Comparison of ENCODE assay signal across 7 cellular contexts in the genomic region with DNA sequence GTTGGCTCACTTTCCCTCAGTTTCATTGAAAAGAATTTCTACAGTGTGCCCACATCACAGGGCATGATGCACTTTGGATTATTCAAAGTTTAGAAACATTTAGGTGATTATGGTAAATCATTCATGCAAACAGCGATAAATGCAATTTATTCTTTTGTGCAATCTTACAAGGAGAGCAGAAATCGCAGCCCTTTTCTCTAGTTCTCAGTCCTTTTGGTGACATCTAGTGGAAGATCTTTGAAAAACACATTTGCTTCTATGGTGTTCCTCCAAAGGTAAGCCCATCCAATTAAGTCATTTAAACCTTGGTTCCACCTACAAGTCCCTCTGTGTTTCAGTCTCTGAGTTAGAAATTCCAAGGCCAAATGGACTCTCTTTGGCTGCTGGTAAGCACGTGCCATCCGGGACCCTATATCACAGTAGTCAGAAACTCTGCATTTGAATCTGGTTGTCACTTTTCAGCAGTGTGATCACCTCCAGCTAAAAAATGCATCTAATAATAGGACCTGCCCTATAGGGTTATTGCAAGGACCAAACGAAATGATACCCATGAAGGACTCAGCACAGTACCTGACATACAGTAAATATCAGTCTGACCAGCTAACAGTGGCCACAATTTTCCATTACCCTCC.
DNase-seq lines count a peak whose midpoint lies in the region; ATAC-seq, FAIRE-seq and TF ChIP-seq lines count a peak whose summit lies in the region.

No MANE protein-coding gene starts in this region.

- H3K4me3 Mint-ChIP-seq in stimulated activated naive CD8-positive, alpha-beta T cell treated with anti-CD3 and anti-CD28 coated beads, Interleukin-15, amount 100 ng/mL, for 72 hours = no peak overlapping the region

- no peak for FAIRE-seq in HTR-8/SVneo (lab: Jason Lieb, UNC)

- H3K9me3 ChIP-seq in RWPE2 (ENCODE audit: severe bottlenecking) = no peaks in the 10 kb centered on the region

- no peaks in the 10 kb centered on the region for H3K27me3 Mint-ChIP-seq in stimulated activated naive CD8-positive, alpha-beta T cell treated with anti-CD3 and anti-CD28 coated beads, Interleukin-15, amount 100 ng/mL, for 72 hours

- peak; percentile 37; the same call in 2 of the 3 replicates for ATAC-seq in RWPE2 (ENCODE audit: low read depth)
- ATAC-seq in stimulated activated naive CD8-positive, alpha-beta T cell treated with anti-CD3 and anti-CD28 coated beads, Interleukin-15, amount 100 ng/mL, for 72 hours = no peak

- H3K27ac Mint-ChIP-seq in stimulated activated naive CD8-positive, alpha-beta T cell treated with anti-CD3 and anti-CD28 coated beads, Interleukin-15, amount 100 ng/mL, for 72 hours = no peak overlapping the region

- DNase-seq in EL (peak; percentile 64), HTR-8/SVneo (ENCODE audit: insufficient read length, low spot score) (peak; percentile 80), RWPE2 (ENCODE audit: low spot score) (no peak), fibroblast of gingiva (ENCODE audit: low read depth) (peak; percentile 58), pons (ENCODE audit: low spot score) (peak; percentile 72)
- DNase-seq in stimulated activated naive CD8-positive, alpha-beta T cell treated with anti-CD3 and anti-CD28 coated beads, Interleukin-15, amount 100 ng/mL, for 72 hours = no peak
- DNase-seq in activated CD4-positive, alpha-beta T cell treated with anti-CD3 and anti-CD28 coated beads, Interleukin-2, amount 50 U/mL, for 4 hours = no peak

- H3K9me3 Mint-ChIP-seq in stimulated activated naive CD8-positive, alpha-beta T cell treated with anti-CD3 and anti-CD28 coated beads, Interleukin-15, amount 100 ng/mL, for 72 hours = no peaks in the 10 kb centered on the region

- H3K4me3 ChIP-seq in RWPE2 (ENCODE audit: severe bottlenecking) = no peak overlapping the region

- peaks cover 27% of the 10 kb centered on the region for H3K4me1 Mint-ChIP-seq in stimulated activated naive CD8-positive, alpha-beta T cell treated with anti-CD3 and anti-CD28 coated beads, Interleukin-15, amount 100 ng/mL, for 72 hours

- TF ChIP-seq CTCF in RWPE2 (IDR thresholded peaks at IDR 0.05; ENCODE audit: poor library complexity, severe bottlenecking) = peak; percentile 85

- H3K27ac ChIP-seq in RWPE2 (ENCODE audit: poor library complexity, severe bottlenecking) = no peak overlapping the region

- H3K4me1 ChIP-seq in RWPE2 (ENCODE audit: insufficient read depth, poor library complexity, severe bottlenecking) = no peaks in the 10 kb centered on the region

- peaks cover 37% of the 10 kb centered on the region for H3K36me3 ChIP-seq in RWPE2 (ENCODE audit: low read depth)

- H3K27me3 ChIP-seq in RWPE2 (ENCODE audit: insufficient read depth, poor library complexity, severe bottlenecking) = no peaks in the 10 kb centered on the region

Comparison
In these comparisons a context has a peak if more than half of its experiments do, and no peak if none do; other contexts are left out.
1. DNase-seq: peak in EL (single experiment), HTR-8/SVneo (single experiment), fibroblast of gingiva (single experiment) and pons (single experiment); none in RWPE2 (single experiment), stimulated activated naive CD8-positive, alpha-beta T cell treated with anti-CD3 and anti-CD28 coated beads, Interleukin-15, amount 100 ng/mL, for 72 hours (0 of 2) and activated CD4-positive, alpha-beta T cell treated with anti-CD3 and anti-CD28 coated beads, Interleukin-2, amount 50 U/mL, for 4 hours (0 of 2).